ENCODE assay signal across 1 cellular context in the genomic region with DNA sequence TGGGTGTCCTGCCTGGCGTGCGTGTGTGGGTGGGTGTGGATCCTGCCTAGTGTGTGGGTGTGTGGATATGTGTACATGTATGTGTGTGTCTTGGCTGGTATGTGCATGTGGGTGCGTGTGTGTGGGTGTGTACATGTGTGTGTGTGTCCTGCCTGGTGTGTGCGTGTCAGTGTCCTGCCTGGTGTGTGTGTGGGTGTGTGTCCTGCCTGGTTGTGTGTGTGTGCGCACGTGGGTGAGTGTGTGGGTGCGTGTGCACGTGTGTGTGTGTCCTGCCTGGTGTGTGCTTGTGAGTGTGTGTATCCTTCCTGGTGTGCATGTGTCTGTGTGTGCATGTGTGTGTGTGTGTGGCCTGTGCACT.
TF ChIP-seq lines count a peak whose summit lies in the region.

No MANE protein-coding gene starts in this region.

TF ChIP-seq in H1, 55 proteins besides CTCF, POLR2A, EP300 and RAD21:
- TF ChIP-seq, protein P1, sequence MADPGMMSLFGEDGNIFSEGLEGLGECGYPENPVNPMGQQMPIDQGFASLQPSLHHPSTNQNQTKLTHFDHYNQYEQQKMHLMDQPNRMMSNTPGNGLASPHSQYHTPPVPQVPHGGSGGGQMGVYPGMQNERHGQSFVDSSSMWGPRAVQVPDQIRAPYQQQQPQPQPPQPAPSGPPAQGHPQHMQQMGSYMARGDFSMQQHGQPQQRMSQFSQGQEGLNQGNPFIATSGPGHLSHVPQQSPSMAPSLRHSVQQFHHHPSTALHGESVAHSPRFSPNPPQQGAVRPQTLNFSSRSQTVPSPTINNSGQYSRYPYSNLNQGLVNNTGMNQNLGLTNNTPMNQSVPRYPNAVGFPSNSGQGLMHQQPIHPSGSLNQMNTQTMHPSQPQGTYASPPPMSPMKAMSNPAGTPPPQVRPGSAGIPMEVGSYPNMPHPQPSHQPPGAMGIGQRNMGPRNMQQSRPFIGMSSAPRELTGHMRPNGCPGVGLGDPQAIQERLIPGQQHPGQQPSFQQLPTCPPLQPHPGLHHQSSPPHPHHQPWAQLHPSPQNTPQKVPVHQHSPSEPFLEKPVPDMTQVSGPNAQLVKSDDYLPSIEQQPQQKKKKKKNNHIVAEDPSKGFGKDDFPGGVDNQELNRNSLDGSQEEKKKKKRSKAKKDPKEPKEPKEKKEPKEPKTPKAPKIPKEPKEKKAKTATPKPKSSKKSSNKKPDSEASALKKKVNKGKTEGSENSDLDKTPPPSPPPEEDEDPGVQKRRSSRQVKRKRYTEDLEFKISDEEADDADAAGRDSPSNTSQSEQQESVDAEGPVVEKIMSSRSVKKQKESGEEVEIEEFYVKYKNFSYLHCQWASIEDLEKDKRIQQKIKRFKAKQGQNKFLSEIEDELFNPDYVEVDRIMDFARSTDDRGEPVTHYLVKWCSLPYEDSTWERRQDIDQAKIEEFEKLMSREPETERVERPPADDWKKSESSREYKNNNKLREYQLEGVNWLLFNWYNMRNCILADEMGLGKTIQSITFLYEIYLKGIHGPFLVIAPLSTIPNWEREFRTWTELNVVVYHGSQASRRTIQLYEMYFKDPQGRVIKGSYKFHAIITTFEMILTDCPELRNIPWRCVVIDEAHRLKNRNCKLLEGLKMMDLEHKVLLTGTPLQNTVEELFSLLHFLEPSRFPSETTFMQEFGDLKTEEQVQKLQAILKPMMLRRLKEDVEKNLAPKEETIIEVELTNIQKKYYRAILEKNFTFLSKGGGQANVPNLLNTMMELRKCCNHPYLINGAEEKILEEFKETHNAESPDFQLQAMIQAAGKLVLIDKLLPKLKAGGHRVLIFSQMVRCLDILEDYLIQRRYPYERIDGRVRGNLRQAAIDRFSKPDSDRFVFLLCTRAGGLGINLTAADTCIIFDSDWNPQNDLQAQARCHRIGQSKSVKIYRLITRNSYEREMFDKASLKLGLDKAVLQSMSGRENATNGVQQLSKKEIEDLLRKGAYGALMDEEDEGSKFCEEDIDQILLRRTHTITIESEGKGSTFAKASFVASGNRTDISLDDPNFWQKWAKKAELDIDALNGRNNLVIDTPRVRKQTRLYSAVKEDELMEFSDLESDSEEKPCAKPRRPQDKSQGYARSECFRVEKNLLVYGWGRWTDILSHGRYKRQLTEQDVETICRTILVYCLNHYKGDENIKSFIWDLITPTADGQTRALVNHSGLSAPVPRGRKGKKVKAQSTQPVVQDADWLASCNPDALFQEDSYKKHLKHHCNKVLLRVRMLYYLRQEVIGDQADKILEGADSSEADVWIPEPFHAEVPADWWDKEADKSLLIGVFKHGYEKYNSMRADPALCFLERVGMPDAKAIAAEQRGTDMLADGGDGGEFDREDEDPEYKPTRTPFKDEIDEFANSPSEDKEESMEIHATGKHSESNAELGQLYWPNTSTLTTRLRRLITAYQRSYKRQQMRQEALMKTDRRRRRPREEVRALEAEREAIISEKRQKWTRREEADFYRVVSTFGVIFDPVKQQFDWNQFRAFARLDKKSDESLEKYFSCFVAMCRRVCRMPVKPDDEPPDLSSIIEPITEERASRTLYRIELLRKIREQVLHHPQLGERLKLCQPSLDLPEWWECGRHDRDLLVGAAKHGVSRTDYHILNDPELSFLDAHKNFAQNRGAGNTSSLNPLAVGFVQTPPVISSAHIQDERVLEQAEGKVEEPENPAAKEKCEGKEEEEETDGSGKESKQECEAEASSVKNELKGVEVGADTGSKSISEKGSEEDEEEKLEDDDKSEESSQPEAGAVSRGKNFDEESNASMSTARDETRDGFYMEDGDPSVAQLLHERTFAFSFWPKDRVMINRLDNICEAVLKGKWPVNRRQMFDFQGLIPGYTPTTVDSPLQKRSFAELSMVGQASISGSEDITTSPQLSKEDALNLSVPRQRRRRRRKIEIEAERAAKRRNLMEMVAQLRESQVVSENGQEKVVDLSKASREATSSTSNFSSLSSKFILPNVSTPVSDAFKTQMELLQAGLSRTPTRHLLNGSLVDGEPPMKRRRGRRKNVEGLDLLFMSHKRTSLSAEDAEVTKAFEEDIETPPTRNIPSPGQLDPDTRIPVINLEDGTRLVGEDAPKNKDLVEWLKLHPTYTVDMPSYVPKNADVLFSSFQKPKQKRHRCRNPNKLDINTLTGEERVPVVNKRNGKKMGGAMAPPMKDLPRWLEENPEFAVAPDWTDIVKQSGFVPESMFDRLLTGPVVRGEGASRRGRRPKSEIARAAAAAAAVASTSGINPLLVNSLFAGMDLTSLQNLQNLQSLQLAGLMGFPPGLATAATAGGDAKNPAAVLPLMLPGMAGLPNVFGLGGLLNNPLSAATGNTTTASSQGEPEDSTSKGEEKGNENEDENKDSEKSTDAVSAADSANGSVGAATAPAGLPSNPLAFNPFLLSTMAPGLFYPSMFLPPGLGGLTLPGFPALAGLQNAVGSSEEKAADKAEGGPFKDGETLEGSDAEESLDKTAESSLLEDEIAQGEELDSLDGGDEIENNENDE (IDR thresholded peaks at IDR 0.05; ENCODE audit: insufficient replicate concordance, low read length): no peak
- no peak for TF ChIP-seq GTF2F1 (IDR thresholded peaks at IDR 0.05; ENCODE audit: borderline replicate concordance, low read depth, low read length)
- TF ChIP-seq, protein P2, sequence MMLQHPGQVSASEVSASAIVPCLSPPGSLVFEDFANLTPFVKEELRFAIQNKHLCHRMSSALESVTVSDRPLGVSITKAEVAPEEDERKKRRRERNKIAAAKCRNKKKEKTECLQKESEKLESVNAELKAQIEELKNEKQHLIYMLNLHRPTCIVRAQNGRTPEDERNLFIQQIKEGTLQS (IDR thresholded peaks at IDR 0.05; ENCODE audit: insufficient read depth, low read depth, low read length): no peak
- no peak for TF ChIP-seq CBX5 (IDR thresholded peaks at IDR 0.05; ENCODE audit: low read depth, low read length)
TF ChIP-seq in H1: peak in this region for 0.
